ENCODE assay signal across 14 cellular contexts in the genomic region with DNA sequence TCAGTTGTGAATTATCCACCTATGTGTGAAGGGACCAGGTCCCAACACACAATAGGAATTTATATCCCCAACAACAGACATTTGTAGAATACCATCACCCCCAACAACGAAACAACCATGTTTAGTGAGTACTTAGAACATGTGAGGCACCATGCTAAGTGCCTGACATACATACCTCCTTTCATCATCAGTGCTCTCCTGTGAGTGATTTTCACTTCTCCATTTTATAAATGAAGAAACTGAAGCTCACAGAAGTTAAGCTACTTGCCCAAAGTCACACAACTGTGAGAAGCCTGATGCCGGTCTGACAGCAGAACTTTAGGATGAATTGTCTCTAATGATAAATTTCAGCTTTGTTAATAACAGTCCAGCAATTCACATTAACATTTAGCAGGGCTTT. TPM values are rescaled to one million over a fixed set of nuclear protein-coding genes. Genes with fewer than 3 reads are reported as not detected.
DNase-seq lines count a peak whose midpoint lies in the region; ATAC-seq and TF ChIP-seq lines count a peak whose summit lies in the region.
"Had no signal": no experiment of that assay in that cellular context is flagged by ENCODE, and none has a peak within 500 bp of the region (broad histone marks: within the 10 kb centered on the region; RNA-seq: fewer than 3 reads in every experiment).

No MANE protein-coding gene starts in this region.

- H3K9me3 ChIP-seq in skeletal muscle tissue (ENCODE audit: control insufficient read depth in 3 of 3, low read length in 3 of 3) (no peaks in the 10 kb centered on the region), neural progenitor cell (ENCODE audit: low read depth) (no peaks in the 10 kb centered on the region)
- H3K9me3 ChIP-seq: mucosa of descending colon had no signal

- peaks cover 34% of the 10 kb centered on the region for H3K4me1 Mint-ChIP-seq in neural progenitor cell
- H3K4me1 Mint-ChIP-seq: immature natural killer cell had no signal

- H3K9ac ChIP-seq in skeletal muscle tissue (ENCODE audit: low read depth in 1 of 3, low read length in 3 of 3) = no peak overlapping the region
- no peak overlapping the region for H3K9ac ChIP-seq in neural progenitor cell

- peak overlapping the region; percentile 91 for H3K27ac ChIP-seq in skeletal muscle tissue (ENCODE audit: low read depth, low read length)
- H3K27ac ChIP-seq in neural progenitor cell = no peak overlapping the region
- H3K27ac ChIP-seq: VCaP had no signal

- H3K4me2 ChIP-seq in neural progenitor cell = no peak overlapping the region

- DNase-seq in MV-4-11 (lab: John Stamatoyannopoulos, UW) = peak; percentile 90
- no peak for DNase-seq in NK-92 (lab: John Stamatoyannopoulos, UW; ENCODE audit: unreplicated experiment)
- no peak for DNase-seq in COLO668 (lab: John Stamatoyannopoulos, UW; ENCODE audit: unreplicated experiment)
- DNase-seq in activated CD4-positive, alpha-beta T cell treated with anti-CD3 and anti-CD28 coated beads, Interleukin-2, amount 50 U/mL, for 48 hours = no peak
- DNase-seq in neural progenitor cell (ENCODE audit: low spot score) = no peak
- DNase-seq: activated T-cell treated with anti-CD3 and anti-CD28 coated beads for 4 hours; CD4-positive, CD25-positive, alpha-beta regulatory T cell; immature natural killer cell; mucosa of descending colon; NCI-H2227 treated with DMSO at 0.1 percent for 48 hours had no signal

- H3K9me3 Mint-ChIP-seq in neural progenitor cell = no peaks in the 10 kb centered on the region
- H3K9me3 Mint-ChIP-seq: immature natural killer cell had no signal

- TF ChIP-seq CTCF in neural progenitor cell (IDR thresholded peaks at IDR 0.05) = no peak

- no peak overlapping the region for H2AFZ ChIP-seq in neural progenitor cell (replicated peaks)

- no peaks in the 10 kb centered on the region for H3K36me3 Mint-ChIP-seq in neural progenitor cell
- H3K36me3 Mint-ChIP-seq: CD4-positive, CD25-positive, alpha-beta regulatory T cell; immature natural killer cell had no signal

- H3K79me2 ChIP-seq in neural progenitor cell (ENCODE audit: low read depth) = no peaks in the 10 kb centered on the region

- H3K27me3 ChIP-seq in skeletal muscle tissue (ENCODE audit: control insufficient read depth in 3 of 3, insufficient read depth in 3 of 3, low read length in 3 of 3) (peaks cover 0 to under 1% (median 0%) of the 10 kb centered on the region in 3 donors), neural progenitor cell (no peaks in the 10 kb centered on the region)

- H3K4me3 Mint-ChIP-seq in neural progenitor cell = no peak overlapping the region
- H3K4me3 Mint-ChIP-seq: CD4-positive, CD25-positive, alpha-beta regulatory T cell; immature natural killer cell had no signal

- peaks cover 14% of the 10 kb centered on the region for H3F3A ChIP-seq in neural progenitor cell (ENCODE audit: low read depth)

- H3K27me3 Mint-ChIP-seq in neural progenitor cell (ENCODE audit: insufficient read depth, low read depth) = no peaks in the 10 kb centered on the region

- no peak overlapping the region for H3K27ac Mint-ChIP-seq in neural progenitor cell
- H3K27ac Mint-ChIP-seq: immature natural killer cell had no signal

- no peaks in the 10 kb centered on the region for H4K20me1 ChIP-seq in neural progenitor cell (ENCODE audit: low read depth)

- H3K36me3 ChIP-seq in skeletal muscle tissue (ENCODE audit: control insufficient read depth in 3 of 3, insufficient read depth in 3 of 3, low read length in 3 of 3) = no peaks in the 10 kb centered on the region
- H3K36me3 ChIP-seq in neural progenitor cell = no peaks in the 10 kb centered on the region

- ATAC-seq in GM19023 (IDR thresholded peaks at IDR 0.05; ENCODE audit: unreplicated experiment) (peak; percentile 47), HG02884 (IDR thresholded peaks at IDR 0.05; ENCODE audit: unreplicated experiment) (peak; percentile 74)
- ATAC-seq: mucosa of descending colon had no signal

- H3K4me3 ChIP-seq in skeletal muscle tissue (ENCODE audit: low read length in 3 of 3) (peak overlapping the region in 1 of 3 donors; percentile 10), neural progenitor cell (no peak overlapping the region)
- H3K4me3 ChIP-seq: mucosa of descending colon had no signal

- H3K4me1 ChIP-seq in skeletal muscle tissue (ENCODE audit: control insufficient read depth in 3 of 3, insufficient read depth in 3 of 3, low read length in 3 of 3) = peaks cover 71 to 92% (median 83%) of the 10 kb centered on the region in 3 donors
- H3K4me1 ChIP-seq in neural progenitor cell = peaks cover 20% of the 10 kb centered on the region

RNA-seq across cellular contexts. Expression of gene SPTB, which starts 35.4 kb away (rescaled TPM):
- total RNA-seq in skeletal muscle tissue (312 TPM), neural progenitor cell (ENCODE audit: low replicate concordance) (0.09 and 0.77 TPM in 2 replicates)

Comparison
In these comparisons a context has a peak if more than half of its experiments do, and no peak if none do; other contexts are left out.
1. RNA of gene SPTB, which starts 35.4 kb away (total RNA-seq): 312 TPM in skeletal muscle tissue (single experiment); 0.09 to 0.77 TPM in neural progenitor cell; every median in the first group is over 100 times any median in the second.